ENCODE assay signal across 25 cellular contexts in genomic region chr14:77574446-77575125, GRCh38. TPM values are rescaled to one million over a fixed set of nuclear protein-coding genes. Genes with fewer than 3 reads are reported as not detected.
DNase-seq lines count a peak whose midpoint lies in the region; ATAC-seq and TF ChIP-seq lines count a peak whose summit lies in the region.
"Had no signal": no experiment of that assay in that cellular context is flagged by ENCODE, and none has a peak within 500 bp of the region (broad histone marks: within the 10 kb centered on the region; RNA-seq: fewer than 3 reads in every experiment).

No MANE protein-coding gene starts in this region.

- H3K27ac ChIP-seq in esophagus muscularis mucosa (replicated peaks in 1 of 4) (no peak overlapping the region), Peyer's patch (no peak overlapping the region), psoas muscle (no peak overlapping the region)
- H3K27ac ChIP-seq: 22Rv1, BLaER1, cardiac muscle cell, neural progenitor cell, upper lobe of right lung had no signal

- 53% methylated on average over 4 of the region's 4 CpGs for WGBS in esophagus muscularis mucosa
- WGBS in psoas muscle, 3 donors = 55 to 72% (median 61%) methylated on average over 4 of the region's 4 CpGs

- H3K9me3 ChIP-seq in esophagus muscularis mucosa = no peaks in the 10 kb centered on the region
- H3K9me3 ChIP-seq in Peyer's patch = no peaks in the 10 kb centered on the region
- no peaks in the 10 kb centered on the region for H3K9me3 ChIP-seq in psoas muscle
- H3K9me3 ChIP-seq: BLaER1, mucosa of descending colon, upper lobe of right lung had no signal

- H3K4me3 ChIP-seq in esophagus muscularis mucosa (no peak overlapping the region), Peyer's patch (no peak overlapping the region), psoas muscle (no peak overlapping the region)
- H3K4me3 ChIP-seq: BLaER1, cardiac muscle cell, K562, mucosa of descending colon, neural progenitor cell, upper lobe of right lung had no signal

- TF ChIP-seq CTCF in esophagus muscularis mucosa (IDR thresholded peaks at IDR 0.05) (no peak), Peyer's patch (IDR thresholded peaks at IDR 0.05) (no peak), psoas muscle (IDR thresholded peaks at IDR 0.05) (no peak)

- DNase-seq in DMS53 (lab: John Stamatoyannopoulos, UW) = peak; percentile 28
- DNase-seq in DMS53 treated with DMSO at 0.1 percent for 48 hours (lab: John Stamatoyannopoulos, UW; ENCODE audit: unreplicated experiment) = no peak
- DNase-seq in esophagus muscularis mucosa (ENCODE audit: extremely low spot score) = peak; percentile 5
- DNase-seq in medulla oblongata (ENCODE audit: extremely low spot score) = peak; percentile 75
- DNase-seq in Peyer's patch = no peak
- no peak for DNase-seq in DMS 273 (lab: John Stamatoyannopoulos, UW; ENCODE audit: unreplicated experiment)
- no peak for DNase-seq in psoas muscle
- DNase-seq: activated CD4-positive, alpha-beta T cell treated with anti-CD3 and anti-CD28 coated beads for 48 hours; activated naive CD8-positive, alpha-beta T cell treated with anti-CD3 and anti-CD28 coated beads, Interleukin-2, amount 50 U/mL, for 24 hours; Calu3; GDM1; GOT3; left ventricle myocardium superior; mucosa of descending colon; NCI-H1694 treated with DMSO at 0.1 percent for 48 hours; OCI-M1; SHP77 treated with DMSO at 0.1 percent for 48 hours; T-helper 1 cell; upper lobe of right lung had no signal

- H3K27me3 ChIP-seq in esophagus muscularis mucosa (no peaks in the 10 kb centered on the region), Peyer's patch (no peaks in the 10 kb centered on the region), psoas muscle (ENCODE audit: insufficient read depth in 3 of 3, low read length in 2 of 3) (no peaks in the 10 kb centered on the region)
- H3K27me3 ChIP-seq: BLaER1, cardiac muscle cell, neural progenitor cell, upper lobe of right lung had no signal

- TF ChIP-seq POLR2A in esophagus muscularis mucosa (IDR thresholded peaks at IDR 0.05; ENCODE audit: low read depth) (no peak), Peyer's patch (IDR thresholded peaks at IDR 0.05) (no peak)

- ATAC-seq in HG03378 (IDR thresholded peaks at IDR 0.05; ENCODE audit: unreplicated experiment) (no peak), psoas muscle (no peak)
- ATAC-seq: activated naive CD8-positive, alpha-beta T cell treated with anti-CD3 and anti-CD28 coated beads, Interleukin-2, amount 50 U/mL, for 24 hours; K562; left ventricle myocardium superior; mucosa of descending colon; upper lobe of right lung had no signal

- intact Hi-C loops in esophagus muscularis mucosa (cut with DNase I) (no loop called here), psoas muscle (cut with DNase I) (no loop called here)

- peaks cover 0 to 5% (median 3%) of the 10 kb centered on the region in 4 donors for H3K4me1 ChIP-seq in esophagus muscularis mucosa
- H3K4me1 ChIP-seq in Peyer's patch = no peaks in the 10 kb centered on the region
- H3K4me1 ChIP-seq in psoas muscle = no peaks in the 10 kb centered on the region
- H3K4me1 ChIP-seq: BLaER1 had no signal

- TF ChIP-seq EP300 in esophagus muscularis mucosa (IDR thresholded peaks at IDR 0.05) = no peak

- H3K36me3 ChIP-seq in esophagus muscularis mucosa = peaks cover 0 to 38% (median 25%) of the 10 kb centered on the region in 4 donors
- peaks cover 0 to 47% (median 0%) of the 10 kb centered on the region in 3 donors for H3K36me3 ChIP-seq in Peyer's patch
- H3K36me3 ChIP-seq in psoas muscle (ENCODE audit: insufficient read depth in 1 of 2, low read depth in 1 of 2) = peaks cover 0 to 19% of the 10 kb centered on the region in 2 donors
- H3K36me3 ChIP-seq: neural progenitor cell had no signal

RNA-seq across cellular contexts. Expression of gene SPTLC2, which starts 41.9 kb away (rescaled TPM):
- total RNA-seq in esophagus muscularis mucosa (10 to 100 TPM; 14.5 to 25.3 (median 20.1) TPM), Peyer's patch (10 to 100 TPM; 21.6 to 35.5 (median 29.8) TPM), psoas muscle (1 to 10 TPM; 5.8 to 9.0 (median 6.6) TPM)
- polyA plus RNA-seq in psoas muscle = 1 to 10 TPM; 2.4 to 5.5 (median 4.5) TPM

Comparison
In these comparisons a context has a peak if more than half of its experiments do, and no peak if none do; other contexts are left out.
1. DNase-seq: peak in DMS53 (single experiment), esophagus muscularis mucosa (single experiment) and medulla oblongata (single experiment); none in DMS53 treated with DMSO at 0.1 percent for 48 hours (single experiment), Peyer's patch (0 of 3), DMS 273 (single experiment) and psoas muscle (0 of 2).